Comparison of ENCODE assay signal across 7 cellular contexts in the genomic region with DNA sequence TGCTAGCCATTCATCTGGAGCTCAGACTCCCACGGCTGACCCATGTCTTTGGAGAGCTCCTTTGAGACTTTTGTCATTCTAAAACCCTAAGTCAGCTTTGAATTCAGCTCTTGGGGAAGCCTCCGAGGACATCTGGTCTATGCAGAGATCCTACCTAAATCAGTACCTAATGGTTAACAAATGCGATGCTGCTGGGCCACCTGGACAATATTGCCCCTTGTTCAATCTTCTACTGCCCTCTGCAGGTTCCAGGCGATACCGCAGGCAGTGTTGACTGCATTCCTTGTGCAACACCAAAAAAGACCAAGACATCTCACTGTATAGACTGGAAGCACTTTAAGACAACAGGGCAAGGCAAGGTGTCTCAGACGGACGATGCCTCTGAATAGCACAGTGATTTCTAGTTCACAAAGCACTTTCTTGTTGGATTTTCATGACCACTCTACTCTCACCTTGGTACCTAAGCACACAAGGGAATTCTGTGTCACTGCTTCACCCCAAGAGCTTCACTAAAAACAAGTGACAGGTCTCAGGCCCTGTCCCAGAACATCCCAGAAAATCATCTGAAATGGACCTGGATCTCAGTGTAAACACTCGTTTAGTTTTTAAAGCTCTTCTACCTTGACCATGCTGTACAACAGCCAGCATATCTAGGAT.
DNase-seq lines count a peak whose midpoint lies in the region; ATAC-seq, FAIRE-seq and TF ChIP-seq lines count a peak whose summit lies in the region.

No MANE protein-coding gene starts in this region.

- H3K4me2 ChIP-seq in GM12878 (ENCODE audit: control insufficient read depth, insufficient read depth) = no peak overlapping the region

- H2AFZ ChIP-seq in GM12878 (ENCODE audit: control insufficient read depth, low read depth, low read length) = no peak overlapping the region

- DNase-seq in NCI-H146 treated with DMSO at 0.1 percent for 48 hours (lab: John Stamatoyannopoulos, UW; ENCODE audit: unreplicated experiment) = peak; percentile 3
- peak; percentile 64 for DNase-seq in T1000 (lab: John Stamatoyannopoulos, UW)
- peak; percentile 24 for DNase-seq in GM12878 (ENCODE audit: low read depth, low spot score)
- DNase-seq in iPS DF 6.9 (ENCODE audit: low read depth, low spot score) = peak; percentile 66
- peak; percentile 52 to 77 for DNase-seq in stimulated activated CD4-positive, alpha-beta T cell treated with anti-CD3 and anti-CD28 coated beads, Interleukin-12 subunit alpha, Interleukin-12 subunit beta, amount 100 ng/mL, for 24 hours (ENCODE audit: low read depth in 2 of 2)

- RAD21 ChIA-PET in GM12878 (lab: Charles Lee; ENCODE audit: unreplicated experiment) = interaction anchor here (0.6 to 8.1 kb wide), 15 partner anchors 13 to 856 kb away, joined by 3 to 103 read pairs (median 5); partner anchors contain the start of gene EHD3

- no peaks in the 10 kb centered on the region for H3K9me3 ChIP-seq in GM12878 (replicated peaks; ENCODE audit: control insufficient read depth, insufficient read depth, low read length)
- no peaks in the 10 kb centered on the region for H3K9me3 ChIP-seq in iPS DF 6.9 (ENCODE audit: control insufficient read depth, insufficient read depth, low read length)

- in situ Hi-C loops in GM12878 (cut with MboI) = loop anchor here (5.0 to 10.0 kb wide), 3 partner anchors 471 to 1169 kb away; no protein-coding TSS in a partner anchor

- CTCF ChIA-PET in GM12878 (lab: Yijun Ruan, JAX) = interaction anchor here (0.6 to 11.4 kb wide), 49 partner anchors 8 to 1169 kb away, joined by 3 to 138 read pairs (median 4); partner anchors contain the start of genes EHD3 and GALNT14

- peak; percentile 86 for ATAC-seq in HG02678 (IDR thresholded peaks at IDR 0.05; ENCODE audit: unreplicated experiment)
- ATAC-seq in GM12878 = peak; percentile 98

- intact Hi-C loops in GM12878 (cut with micrococcal nuclease; ENCODE audit: unreplicated experiment) = loop anchor here (1.0 to 5.0 kb wide), 6 partner anchors 76 to 619 kb away; partner anchors contain the start of gene CAPN14

- no peak overlapping the region for H3K9ac ChIP-seq in GM12878 (ENCODE audit: control insufficient read depth, insufficient read depth, low read length)

- POLR2A ChIA-PET in GM12878 (lab: Charles Lee) = no interaction called here

- peaks cover 0 to 3% of the 10 kb centered on the region in 2 experiments; a peak in 1 of 4 replicates for H3K27me3 ChIP-seq in GM12878 (replicated peaks in 1 of 2; ENCODE audit: control insufficient read depth in 2 of 2, insufficient read depth in 2 of 2, low read length in 1 of 2)
- H3K27me3 ChIP-seq in iPS DF 6.9 (ENCODE audit: control insufficient read depth, insufficient read depth, low read length) = no peaks in the 10 kb centered on the region

- no peak for TF ChIP-seq EP300 in GM12878 (IDR thresholded peaks at IDR 0.05; ENCODE audit: borderline replicate concordance in 1 of 2, control insufficient read depth in 1 of 2, low read depth in 2 of 2, low read length in 2 of 2)

- SMC1A ChIA-PET in GM12878 (lab: Charles Lee; ENCODE audit: uncharacterized antibody, unreplicated experiment) = interaction anchor here (0.6 to 6.9 kb wide), 31 partner anchors 10 to 627 kb away, joined by 3 to 68 read pairs (median 5); partner anchors contain the start of gene EHD3

- H3K36me3 ChIP-seq in GM12878 (ENCODE audit: control insufficient read depth in 2 of 2, insufficient read depth in 2 of 2, low read length in 1 of 2) (no peaks in the 10 kb centered on the region), iPS DF 6.9 (ENCODE audit: control insufficient read depth, insufficient read depth, low read length) (no peaks in the 10 kb centered on the region)

- no peak for TF ChIP-seq POLR2A in GM12878 (IDR thresholded peaks at IDR 0.05; ENCODE audit: low read depth, low read length)

- no peaks in the 10 kb centered on the region for H4K20me1 ChIP-seq in GM12878 (ENCODE audit: control insufficient read depth, insufficient read depth)

- H3K79me2 ChIP-seq in GM12878 (ENCODE audit: control insufficient read depth, insufficient read depth, low read length) = no peaks in the 10 kb centered on the region

- TF ChIP-seq CTCF in GM12875 (IDR thresholded peaks at IDR 0.05; ENCODE audit: borderline replicate concordance, insufficient read depth, low read depth, low read length) = peak; percentile 93
- peak; percentile 96 to 98 (median 97) for TF ChIP-seq CTCF in GM12878 (IDR thresholded peaks at IDR 0.05 in 2 of 3, conservative IDR thresholded peaks at IDR 0.05 in 1 of 3; ENCODE audit: control insufficient read depth in 2 of 3, extremely low read depth in 1 of 3, insufficient read depth in 1 of 3, low read depth in 3 of 3, low read length in 3 of 3)

- H3K27ac ChIP-seq in GM12878 (ENCODE audit: control insufficient read depth, insufficient read depth) = no peak overlapping the region
- H3K27ac ChIP-seq in iPS DF 6.9 (ENCODE audit: low read length) = no peak overlapping the region

- H3K4me1 ChIP-seq in GM12878 (ENCODE audit: control insufficient read depth, insufficient read depth, low read length) (no peaks in the 10 kb centered on the region), iPS DF 6.9 (ENCODE audit: control insufficient read depth, insufficient read depth, low read length) (peaks cover 3% of the 10 kb centered on the region; the same call in 1 of the 2 replicates)

- BruUV-seq in GM12878 (replicated peaks; lab: Mats Ljungman, UMichigan) = no TSS peak

- WGBS in GM12878 (ENCODE audit: insufficient coverage, insufficient replicate concordance, low lambda C conversion rate, missing lambda C conversion rate) = 0% methylated on average over 8 of the region's 8 CpGs
- WGBS in iPS DF 6.9 (ENCODE audit: insufficient coverage, insufficient read length) = no CpG with 5 or more reads among the region's 8 CpGs

- peak; percentile 99 for TF ChIP-seq RAD21 in GM12878 (IDR thresholded peaks at IDR 0.05; ENCODE audit: insufficient read depth, low read depth, low read length)

- FAIRE-seq in GM12878 (lab: Jason Lieb, UNC) = peak; percentile 93

- no peak overlapping the region for H3K4me3 ChIP-seq in GM12875 (ENCODE audit: low read depth, low read length)
- no peak overlapping the region for H3K4me3 ChIP-seq in GM12878
- H3K4me3 ChIP-seq in iPS DF 6.9 (ENCODE audit: low read length) = no peak overlapping the region

TF ChIP-seq in GM12878, 131 proteins besides CTCF, POLR2A, EP300 and RAD21 (continues in another document):
- TF ChIP-seq CBX5 (IDR thresholded peaks at IDR 0.05; ENCODE audit: low read depth) (no peak), ZSCAN29 (IDR thresholded peaks at IDR 0.05) (no peak), YY1 (IDR thresholded peaks at IDR 0.05; ENCODE audit: low read depth, low read length) (peak; percentile 66), GABPA (IDR thresholded peaks at IDR 0.05; ENCODE audit: low read depth) (no peak), ELK1 (IDR thresholded peaks at IDR 0.05; ENCODE audit: low read depth, low read length) (no peak), WRNIP1 (IDR thresholded peaks at IDR 0.05; ENCODE audit: borderline replicate concordance, low read depth, low read length) (no peak), YBX1 (IDR thresholded peaks at IDR 0.05) (no peak), IRF4 (IDR thresholded peaks at IDR 0.05; ENCODE audit: low read depth, low read length) (0 out of 2 replicates have a peak, but pooled peaks have one; percentile 37), ZNF622 (IDR thresholded peaks at IDR 0.05) (no peak), NR2F1 (conservative IDR thresholded peaks at IDR 0.05) (no peak), SUZ12 (IDR thresholded peaks at IDR 0.05; ENCODE audit: unreplicated experiment) (no peak), ZNF217 (IDR thresholded peaks at IDR 0.05) (no peak)
- TF ChIP-seq, protein P1, sequence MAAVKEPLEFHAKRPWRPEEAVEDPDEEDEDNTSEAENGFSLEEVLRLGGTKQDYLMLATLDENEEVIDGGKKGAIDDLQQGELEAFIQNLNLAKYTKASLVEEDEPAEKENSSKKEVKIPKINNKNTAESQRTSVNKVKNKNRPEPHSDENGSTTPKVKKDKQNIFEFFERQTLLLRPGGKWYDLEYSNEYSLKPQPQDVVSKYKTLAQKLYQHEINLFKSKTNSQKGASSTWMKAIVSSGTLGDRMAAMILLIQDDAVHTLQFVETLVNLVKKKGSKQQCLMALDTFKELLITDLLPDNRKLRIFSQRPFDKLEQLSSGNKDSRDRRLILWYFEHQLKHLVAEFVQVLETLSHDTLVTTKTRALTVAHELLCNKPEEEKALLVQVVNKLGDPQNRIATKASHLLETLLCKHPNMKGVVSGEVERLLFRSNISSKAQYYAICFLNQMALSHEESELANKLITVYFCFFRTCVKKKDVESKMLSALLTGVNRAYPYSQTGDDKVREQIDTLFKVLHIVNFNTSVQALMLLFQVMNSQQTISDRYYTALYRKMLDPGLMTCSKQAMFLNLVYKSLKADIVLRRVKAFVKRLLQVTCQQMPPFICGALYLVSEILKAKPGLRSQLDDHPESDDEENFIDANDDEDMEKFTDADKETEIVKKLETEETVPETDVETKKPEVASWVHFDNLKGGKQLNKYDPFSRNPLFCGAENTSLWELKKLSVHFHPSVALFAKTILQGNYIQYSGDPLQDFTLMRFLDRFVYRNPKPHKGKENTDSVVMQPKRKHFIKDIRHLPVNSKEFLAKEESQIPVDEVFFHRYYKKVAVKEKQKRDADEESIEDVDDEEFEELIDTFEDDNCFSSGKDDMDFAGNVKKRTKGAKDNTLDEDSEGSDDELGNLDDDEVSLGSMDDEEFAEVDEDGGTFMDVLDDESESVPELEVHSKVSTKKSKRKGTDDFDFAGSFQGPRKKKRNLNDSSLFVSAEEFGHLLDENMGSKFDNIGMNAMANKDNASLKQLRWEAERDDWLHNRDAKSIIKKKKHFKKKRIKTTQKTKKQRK (IDR thresholded peaks at IDR 0.05; ENCODE audit: low read depth, low read length) = no peak
- TF ChIP-seq, protein P2, sequence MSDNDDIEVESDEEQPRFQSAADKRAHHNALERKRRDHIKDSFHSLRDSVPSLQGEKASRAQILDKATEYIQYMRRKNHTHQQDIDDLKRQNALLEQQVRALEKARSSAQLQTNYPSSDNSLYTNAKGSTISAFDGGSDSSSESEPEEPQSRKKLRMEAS (IDR thresholded peaks at IDR 0.05; ENCODE audit: low read depth, low read length) = no peak

Comparison
In these comparisons a context has a peak if more than half of its experiments do, and no peak if none do; other contexts are left out.
1. DNase-seq: peak in every context shown above with its lines; median percentile 66 in iPS DF 6.9; 64 in stimulated activated CD4-positive, alpha-beta T cell treated with anti-CD3 and anti-CD28 coated beads, Interleukin-12 subunit alpha, Interleukin-12 subunit beta, amount 100 ng/mL, for 24 hours; 64 in T1000; 24 in GM12878; 3 in NCI-H146 treated with DMSO at 0.1 percent for 48 hours.